In genomic region chr12:109962388-109962787, GRCh38 we compare ENCODE assay signal across 18 cellular contexts. TPM values are rescaled to one million over a fixed set of nuclear protein-coding genes. Genes with fewer than 3 reads are reported as not detected.
DNase-seq lines count a peak whose midpoint lies in the region; ATAC-seq and TF ChIP-seq lines count a peak whose summit lies in the region.
"Had no signal": no experiment of that assay in that cellular context is flagged by ENCODE, and none has a peak within 500 bp of the region (broad histone marks: within the 10 kb centered on the region; RNA-seq: fewer than 3 reads in every experiment).

No MANE protein-coding gene starts in this region.

- intact Hi-C loops in Right ventricle myocardium superior (cut with DNase I) = no loop called here
- intact Hi-C loops in Right ventricle myocardium inferior (cut with DNase I) = loop anchor here (5.0 kb wide), 1 partner anchor 35 kb away; the partner anchor contains the start of genes ANKRD13A and GIT2
- intact Hi-C loops in adrenal gland (cut with DNase I) = no loop called here
- intact Hi-C loops in esophagus muscularis mucosa (cut with DNase I) = no loop called here

- H3K27me3 ChIP-seq in adrenal gland (no peaks in the 10 kb centered on the region), esophagus muscularis mucosa (no peaks in the 10 kb centered on the region)
- H3K27me3 ChIP-seq: Peyer's patch, testis had no signal

- H3K36me3 Mint-ChIP-seq in stimulated activated memory B cell treated with anti-CD40 and anti-IgM and Interleukin-4, amounts not matched to agents 10 μg/mL and 1 μg/mL and 100 μg/mL, for 72 hours = peaks cover 42% of the 10 kb centered on the region

- TF ChIP-seq POLR2A in adrenal gland (IDR thresholded peaks at IDR 0.05) = no peak
- no peak for TF ChIP-seq POLR2A in esophagus muscularis mucosa (IDR thresholded peaks at IDR 0.05; ENCODE audit: low read depth)

- H3K9me3 ChIP-seq in adrenal gland (replicated peaks in 1 of 3) (no peaks in the 10 kb centered on the region), esophagus muscularis mucosa (no peaks in the 10 kb centered on the region)
- H3K9me3 ChIP-seq: Peyer's patch, testis had no signal

- peak overlapping the region; percentile 40 for H3K27ac Mint-ChIP-seq in stimulated activated memory B cell treated with anti-CD40 and anti-IgM and Interleukin-4, amounts not matched to agents 10 μg/mL and 1 μg/mL and 100 μg/mL, for 72 hours
- H3K27ac Mint-ChIP-seq: activated naive CD4-positive, alpha-beta T cell treated with anti-CD3 and anti-CD28 coated beads, Interleukin-2, amount 50 U/mL, for 24 hours had no signal

- ATAC-seq in Right ventricle myocardium superior (ENCODE audit: poor library complexity) = peak; percentile 13
- ATAC-seq in Right ventricle myocardium inferior = no peak
- ATAC-seq in stimulated activated memory B cell treated with anti-CD40 and anti-IgM and Interleukin-4, amounts not matched to agents 10 μg/mL and 1 μg/mL and 100 μg/mL, for 72 hours = no peak
- ATAC-seq in HG02852 (IDR thresholded peaks at IDR 0.05; ENCODE audit: unreplicated experiment) = no peak

- DNase-seq in Right ventricle myocardium superior (no peak), Right ventricle myocardium inferior (ENCODE audit: missing footprints) (no peak), NCI-H2227 (lab: John Stamatoyannopoulos, UW; ENCODE audit: unreplicated experiment) (peak; percentile 44), adrenal gland (peak in 1 of 7 donors; percentile 7), esophagus muscularis mucosa (ENCODE audit: extremely low spot score) (no peak), foreskin melanocyte (no peak)
- DNase-seq: activated CD8-positive, alpha-beta memory T cell treated with anti-CD3 and anti-CD28 coated beads, Interleukin-2, amount 50 U/mL, for 4 hours; effector CD8-positive, alpha-beta T cell; H7; left cardiac atrium; NCI-H526; occipital lobe; Peyer's patch; stimulated activated CD4-positive, alpha-beta T cell treated with anti-CD3 and anti-CD28 coated beads, Interleukin-4, amount 100 ng/mL, for 1 hour; testis had no signal

- H3K27ac ChIP-seq in adrenal gland = peak overlapping the region in 3 of 5 donors; percentile 44 to 63 (median 48)
- H3K27ac ChIP-seq in esophagus muscularis mucosa (replicated peaks in 1 of 4) = no peak overlapping the region
- H3K27ac ChIP-seq: testis had no signal

- no peak for TF ChIP-seq CTCF in adrenal gland (IDR thresholded peaks at IDR 0.05)
- TF ChIP-seq CTCF in esophagus muscularis mucosa (IDR thresholded peaks at IDR 0.05) = no peak

- peaks cover 0 to 80% of the 10 kb centered on the region in 2 donors for H3K36me3 ChIP-seq in adrenal gland (replicated peaks in 1 of 2)
- H3K36me3 ChIP-seq in esophagus muscularis mucosa = peaks cover 20 to 100% (median 82%) of the 10 kb centered on the region in 4 donors

- no peaks in the 10 kb centered on the region for H3K27me3 Mint-ChIP-seq in stimulated activated memory B cell treated with anti-CD40 and anti-IgM and Interleukin-4, amounts not matched to agents 10 μg/mL and 1 μg/mL and 100 μg/mL, for 72 hours
- H3K27me3 Mint-ChIP-seq: activated naive CD4-positive, alpha-beta T cell treated with anti-CD3 and anti-CD28 coated beads, Interleukin-2, amount 50 U/mL, for 24 hours had no signal

- TF ChIP-seq EP300 in esophagus muscularis mucosa (IDR thresholded peaks at IDR 0.05) = no peak

- H3K4me1 ChIP-seq in adrenal gland (replicated peaks in 1 of 2) = peaks cover 5 to 19% of the 10 kb centered on the region in 2 donors
- H3K4me1 ChIP-seq in esophagus muscularis mucosa = peaks cover 0 to 4% (median 0%) of the 10 kb centered on the region in 4 donors
- H3K4me1 ChIP-seq: testis had no signal

- H3K4me1 Mint-ChIP-seq in stimulated activated memory B cell treated with anti-CD40 and anti-IgM and Interleukin-4, amounts not matched to agents 10 μg/mL and 1 μg/mL and 100 μg/mL, for 72 hours = peaks cover 10% of the 10 kb centered on the region

- H3K4me3 ChIP-seq in adrenal gland (no peak overlapping the region), esophagus muscularis mucosa (no peak overlapping the region)
- H3K4me3 ChIP-seq: Peyer's patch, testis had no signal

- no peak overlapping the region for H3K4me3 Mint-ChIP-seq in stimulated activated memory B cell treated with anti-CD40 and anti-IgM and Interleukin-4, amounts not matched to agents 10 μg/mL and 1 μg/mL and 100 μg/mL, for 72 hours
- H3K4me3 Mint-ChIP-seq: activated naive CD4-positive, alpha-beta T cell treated with anti-CD3 and anti-CD28 coated beads, Interleukin-2, amount 50 U/mL, for 24 hours had no signal

- H3K9me3 Mint-ChIP-seq in stimulated activated memory B cell treated with anti-CD40 and anti-IgM and Interleukin-4, amounts not matched to agents 10 μg/mL and 1 μg/mL and 100 μg/mL, for 72 hours = no peaks in the 10 kb centered on the region
- H3K9me3 Mint-ChIP-seq: activated naive CD4-positive, alpha-beta T cell treated with anti-CD3 and anti-CD28 coated beads, Interleukin-2, amount 50 U/mL, for 24 hours had no signal

- 31 to 71% (median 60%) methylated on average over 1 to 3 of the region's 3 CpGs for WGBS in adrenal gland, 4 donors
- 86% methylated on average over 3 of the region's 3 CpGs for WGBS in esophagus muscularis mucosa

RNA-seq across cellular contexts. Expression of gene GIT2, which starts 33.8 kb away (rescaled TPM):
- total RNA-seq in Right ventricle myocardium superior (41.5 TPM), Right ventricle myocardium inferior (47.1 TPM), adrenal gland (10 to 100 TPM; 35.9 to 80.9 (median 59.2) TPM), esophagus muscularis mucosa (10 to 100 TPM; 28.7 to 46.5 (median 36.2) TPM)
- 10 to 100 TPM; 24.3 to 56.3 (median 31.6) TPM for polyA plus RNA-seq in adrenal gland

RNA-seq across cellular contexts. Expression of gene ANKRD13A, which starts 36.8 kb away (rescaled TPM):
- total RNA-seq in Right ventricle myocardium superior (24.7 TPM), Right ventricle myocardium inferior (22.9 TPM), adrenal gland (10 to 100 TPM; 31.0 to 84.5 (median 45.6) TPM), esophagus muscularis mucosa (100 to 1,000 TPM in 2 of 4 donors, 10 to 100 TPM in 2; 91.3 to 165 (median 124) TPM)
- polyA plus RNA-seq in adrenal gland = 10 to 100 TPM; 17.1 to 38.6 (median 17.1) TPM

Comparison
In these comparisons a context has a peak if more than half of its experiments do, and no peak if none do; other contexts are left out.
1. H3K27ac ChIP-seq: peak in adrenal gland (3 of 5); none in esophagus muscularis mucosa (0 of 4).